ENCODE assay signal across 12 cellular contexts in genomic region chr11:102905848-102906247, GRCh38. TPM values are rescaled to one million over a fixed set of nuclear protein-coding genes. Genes with fewer than 3 reads are reported as not detected.
"Had no signal": no experiment of that assay in that cellular context is flagged by ENCODE, and none has a peak within 500 bp of the region (broad histone marks: within the 10 kb centered on the region; RNA-seq: fewer than 3 reads in every experiment).

No MANE protein-coding gene starts in this region.

RNA-seq across cellular contexts. Expression of gene MMP12, which starts 31.1 kb away (rescaled TPM):
- total RNA-seq: activated CD4-positive, alpha-beta T cell treated with anti-CD3 and anti-CD28 coated beads, Interleukin-2, amount 10 ng/mL, durations not matched to agents 24 days and 14 days; activated CD8-positive, alpha-beta memory T cell treated with anti-CD3 and anti-CD28 coated beads for 36 hours; activated CD8-positive, alpha-beta T cell treated with anti-CD3 and anti-CD28 coated beads for 36 hours; activated naive CD8-positive, alpha-beta T cell treated with anti-CD3 and anti-CD28 coated beads for 36 hours; activated T-cell treated with anti-CD3 and anti-CD28 coated beads, Interleukin-2, amount 50 U/mL, for 72 hours; ascending aorta; cardiac septum; SJCRH30; T-helper 1 cell treated with Interleukin-12 subunit alpha and Interleukin-12 subunit beta and Interleukin-4 antibody, amounts not matched to agents 30 ng/mL and 1 ng/mL, for 36 hours; T-helper 2 cell treated with Interferon-gamma antibody and Interleukin-4, amounts not matched to agents 100 ng/mL and 5 ng/mL, for 36 hours had no signal
- polyA plus RNA-seq: IgD-negative memory B cell had no signal

RNA-seq across cellular contexts. Expression of gene MMP13, which starts 49.7 kb away (rescaled TPM):
- total RNA-seq: activated CD4-positive, alpha-beta T cell treated with anti-CD3 and anti-CD28 coated beads, Interleukin-2, amount 10 ng/mL, durations not matched to agents 24 days and 14 days; activated CD8-positive, alpha-beta memory T cell treated with anti-CD3 and anti-CD28 coated beads for 36 hours; activated CD8-positive, alpha-beta T cell treated with anti-CD3 and anti-CD28 coated beads for 36 hours; activated naive CD8-positive, alpha-beta T cell treated with anti-CD3 and anti-CD28 coated beads for 36 hours; activated T-cell treated with anti-CD3 and anti-CD28 coated beads, Interleukin-2, amount 50 U/mL, for 72 hours; activated T-helper 17 cell treated with anti-CD3 and anti-CD28 coated beads, Interleukin-2, amount 50 U/mL, for 72 hours; ascending aorta; cardiac septum; SJCRH30; T-helper 2 cell treated with Interferon-gamma antibody and Interleukin-4, amounts not matched to agents 100 ng/mL and 5 ng/mL, for 36 hours had no signal
- polyA plus RNA-seq: IgD-negative memory B cell had no signal
